In the genomic region with DNA sequence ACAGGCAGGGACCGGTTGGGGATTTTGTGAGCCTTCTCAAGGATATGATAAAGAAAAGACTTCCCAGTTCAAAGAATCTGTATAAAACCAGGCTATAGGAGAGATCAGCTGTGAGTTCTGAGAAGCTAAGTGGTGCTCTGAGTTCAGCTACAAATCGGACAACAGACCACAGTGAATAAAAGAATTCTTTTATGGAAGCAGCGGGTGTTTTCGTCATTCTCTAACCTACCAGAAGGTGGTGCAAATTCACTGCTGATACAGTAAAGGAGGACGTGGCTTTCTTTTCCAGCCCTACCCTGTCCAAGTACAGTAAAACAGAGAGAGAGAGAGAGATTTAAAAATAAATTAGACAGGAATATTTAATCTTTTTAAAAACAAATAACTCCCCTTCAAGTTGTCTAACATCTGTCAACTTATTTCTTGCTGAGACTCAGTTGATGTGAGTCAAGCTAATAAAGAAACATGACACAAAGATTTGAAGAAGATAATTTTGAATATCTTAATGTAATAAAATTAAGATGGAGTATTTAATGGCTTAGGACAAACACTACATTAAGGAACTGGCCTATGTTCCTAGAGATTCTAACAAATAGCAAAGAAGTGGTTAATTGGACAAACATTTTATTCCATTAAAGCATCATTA, we compare ENCODE assay signal across 8 cellular contexts.
DNase-seq lines count a peak whose midpoint lies in the region; ATAC-seq, FAIRE-seq and TF ChIP-seq lines count a peak whose summit lies in the region.

No MANE protein-coding gene starts in this region.

- H3K4me3 ChIP-seq in Loucy (ENCODE audit: low read length, poor library complexity, severe bottlenecking) = no peak overlapping the region
- H3K4me3 ChIP-seq in cardiac fibroblast (replicated peaks in 1 of 2; ENCODE audit: low read depth in 2 of 2, low read length in 2 of 2) = no peak overlapping the region
- H3K4me3 ChIP-seq in thyroid gland (replicated peaks in 1 of 3) = no peak overlapping the region

- TF ChIP-seq CTCF in Loucy (conservative IDR thresholded peaks at IDR 0.05; ENCODE audit: low read length) (peak; percentile 82), cardiac fibroblast (IDR thresholded peaks at IDR 0.05; ENCODE audit: low read depth, low read length) (peak; percentile 70), thyroid gland (IDR thresholded peaks at IDR 0.05) (peak in 5 of 6 experiments; percentile 36 to 72 (median 58))

- peak overlapping the region; percentile 66 for H2AFZ ChIP-seq in Loucy (ENCODE audit: low read length)

- H3K9me2 ChIP-seq in Loucy (replicated peaks; ENCODE audit: low read depth, low read length) = no peaks in the 10 kb centered on the region

- H3K4me2 ChIP-seq in Loucy (ENCODE audit: low read depth, low read length, poor library complexity, severe bottlenecking) = no peak overlapping the region

- H3K27me3 ChIP-seq in Loucy (ENCODE audit: insufficient read depth, low read length, poor library complexity, severe bottlenecking) = no peaks in the 10 kb centered on the region
- peaks cover 39% of the 10 kb centered on the region for H3K27me3 ChIP-seq in thyroid gland

- H3F3A ChIP-seq in Loucy (ENCODE audit: low read depth) = no peaks in the 10 kb centered on the region

- no peaks in the 10 kb centered on the region for H4K20me1 ChIP-seq in Loucy (ENCODE audit: insufficient read depth, low read length, poor library complexity, severe bottlenecking)

- intact Hi-C loops in left colon (cut with DNase I, micrococcal nuclease) (loop anchor here in 1 of 2 donors (5.0 kb wide), 1 partner anchor 630 kb away; no protein-coding TSS in a partner anchor), thyroid gland (cut with DNase I) (loop anchor here (5.0 kb wide), 1 partner anchor 640 kb away; no protein-coding TSS in a partner anchor)

- H3K27ac ChIP-seq in thyroid gland = no peak overlapping the region

- WGBS in thyroid gland, 2 donors = 7 to 10% methylated on average over 5 of the region's 5 CpGs

- no peaks in the 10 kb centered on the region for H3K79me2 ChIP-seq in Loucy (ENCODE audit: insufficient read depth, low read length)

- H3K36me3 ChIP-seq in Loucy (ENCODE audit: insufficient read depth, low read length) (no peaks in the 10 kb centered on the region), thyroid gland (no peaks in the 10 kb centered on the region)

- no peak overlapping the region for H3K9ac ChIP-seq in Loucy (ENCODE audit: low read depth, low read length, poor library complexity, severe bottlenecking)

- DNase-seq in stimulated activated naive CD4-positive, alpha-beta T cell (lab: John Stamatoyannopoulos, UW) = peak in 5 of 6 experiments; percentile 2 to 63 (median 33)
- no peak for DNase-seq in stimulated activated naive CD4-positive, alpha-beta T cell treated with Interleukin-2 at 50 U/mL for 16 hours (lab: John Stamatoyannopoulos, UW)
- DNase-seq in H54 (ENCODE audit: insufficient read length, low spot score) (peak; percentile 56), RPMI7951 (ENCODE audit: low read depth) (peak; percentile 64), cardiac fibroblast (ENCODE audit: low read depth in 2 of 2) (peak; percentile 78 to 82), left colon (no peak), thyroid gland (peak; percentile 18 to 31)

- H3K4me1 ChIP-seq in Loucy (ENCODE audit: insufficient read depth, low read length, poor library complexity, severe bottlenecking) (no peaks in the 10 kb centered on the region), thyroid gland (peaks cover 0 to 14% of the 10 kb centered on the region in 2 donors)

- peak; percentile 76 for FAIRE-seq in H54 (lab: Jason Lieb, UNC)

- ATAC-seq in left colon = peak; percentile 84

- TF ChIP-seq POLR2A in H54 (IDR thresholded peaks at IDR 0.05; ENCODE audit: low read depth, low read length) (no peak), thyroid gland (IDR thresholded peaks at IDR 0.05) (no peak)

- H3K9me3 ChIP-seq in Loucy (ENCODE audit: insufficient read depth, low read depth, low read length) (no peaks in the 10 kb centered on the region), thyroid gland (no peaks in the 10 kb centered on the region)

Comparison
In these comparisons a context has a peak if more than half of its experiments do, and no peak if none do; other contexts are left out.
1. DNase-seq: peak in stimulated activated naive CD4-positive, alpha-beta T cell (5 of 6), H54 (single experiment), RPMI7951 (single experiment), cardiac fibroblast (2 of 2) and thyroid gland (2 of 2); none in stimulated activated naive CD4-positive, alpha-beta T cell treated with Interleukin-2 at 50 U/mL for 16 hours (single experiment) and left colon (0 of 2).
2. Peak in every context shown above with its lines, with median percentiles within 50 percentile points of each other: CTCF ChIP-seq.